15 cellular contexts compared by ENCODE assay signal in the genomic region with DNA sequence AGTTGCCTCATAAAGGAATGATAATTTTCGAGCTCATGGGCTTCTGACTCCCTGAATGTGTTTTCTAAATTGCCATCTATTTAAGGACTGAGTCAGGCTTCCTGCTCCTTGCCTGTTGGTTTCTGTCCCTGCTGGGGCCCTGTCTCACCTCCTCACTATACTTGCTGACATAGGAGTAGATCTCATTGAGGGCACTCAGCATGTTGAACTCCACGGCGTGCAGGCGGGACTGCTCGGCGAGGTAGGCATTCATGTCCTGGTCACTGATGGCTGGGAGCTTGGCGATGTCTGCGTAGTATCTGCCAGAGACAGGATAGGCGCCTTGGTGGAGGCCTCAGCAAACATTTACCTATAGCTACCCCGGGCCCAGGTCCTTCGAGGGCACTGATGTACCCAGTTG.
"Had no signal": no experiment of that assay in that cellular context is flagged by ENCODE, and none has a peak within 500 bp of the region (broad histone marks: within the 10 kb centered on the region; RNA-seq: fewer than 3 reads in every experiment).

No MANE protein-coding gene starts in this region.

- H3K36me3 ChIP-seq: colonic mucosa, ovary, uterus had no signal

- ATAC-seq: left cardiac atrium; left ventricle myocardium superior; mucosa of descending colon; naive thymus-derived CD8-positive, alpha-beta T cell; right cardiac atrium had no signal

- H3K27ac ChIP-seq: colonic mucosa had no signal

- H3K4me3 ChIP-seq: colonic mucosa, mucosa of descending colon, ovary, stomach, uterus had no signal

- H3K9me3 ChIP-seq: colonic mucosa, mucosa of descending colon, ovary, stomach, uterus had no signal

- DNase-seq: colonic mucosa; dermis blood vessel endothelial cell; endodermal cell; erythroblast; left cardiac atrium; left ventricle myocardium superior; mucosa of descending colon; ovary; right cardiac atrium; small intestine; stimulated activated CD4-positive, alpha-beta T cell treated with anti-CD3 and anti-CD28 coated beads, Interleukin-12 subunit alpha, Interleukin-12 subunit beta, amount 100 ng/mL, for 4 hours; stimulated activated naive CD4-positive, alpha-beta T cell; stomach; uterus had no signal

- H3K27me3 ChIP-seq: colonic mucosa, ovary, stomach, uterus had no signal
